Comparison of ENCODE assay signal across 1 cellular context in the genomic region with DNA sequence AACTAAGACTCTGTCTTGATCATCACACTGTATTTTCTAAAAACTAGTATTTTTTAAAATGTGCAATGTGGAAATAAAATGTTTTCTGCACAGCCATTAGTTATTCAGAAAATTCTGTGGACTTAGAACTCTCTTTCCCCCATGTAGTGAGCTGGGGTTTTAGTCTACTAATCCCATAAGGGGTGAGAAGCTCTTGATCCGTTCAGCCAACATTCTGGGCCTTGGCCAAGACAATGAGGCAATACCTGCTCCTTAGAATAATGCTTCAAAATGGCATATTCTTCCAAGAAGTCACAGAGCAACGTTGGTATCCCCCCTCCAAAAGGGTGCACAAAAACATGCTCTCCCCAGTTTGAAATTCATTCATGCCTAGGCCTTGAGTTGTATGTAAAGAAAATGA.
TF ChIP-seq lines count a peak whose summit lies in the region.

No MANE protein-coding gene starts in this region.

TF ChIP-seq in HEK293, 187 proteins besides CTCF, POLR2A, EP300 and RAD21 (continued from another document):
- TF ChIP-seq, protein P1, sequence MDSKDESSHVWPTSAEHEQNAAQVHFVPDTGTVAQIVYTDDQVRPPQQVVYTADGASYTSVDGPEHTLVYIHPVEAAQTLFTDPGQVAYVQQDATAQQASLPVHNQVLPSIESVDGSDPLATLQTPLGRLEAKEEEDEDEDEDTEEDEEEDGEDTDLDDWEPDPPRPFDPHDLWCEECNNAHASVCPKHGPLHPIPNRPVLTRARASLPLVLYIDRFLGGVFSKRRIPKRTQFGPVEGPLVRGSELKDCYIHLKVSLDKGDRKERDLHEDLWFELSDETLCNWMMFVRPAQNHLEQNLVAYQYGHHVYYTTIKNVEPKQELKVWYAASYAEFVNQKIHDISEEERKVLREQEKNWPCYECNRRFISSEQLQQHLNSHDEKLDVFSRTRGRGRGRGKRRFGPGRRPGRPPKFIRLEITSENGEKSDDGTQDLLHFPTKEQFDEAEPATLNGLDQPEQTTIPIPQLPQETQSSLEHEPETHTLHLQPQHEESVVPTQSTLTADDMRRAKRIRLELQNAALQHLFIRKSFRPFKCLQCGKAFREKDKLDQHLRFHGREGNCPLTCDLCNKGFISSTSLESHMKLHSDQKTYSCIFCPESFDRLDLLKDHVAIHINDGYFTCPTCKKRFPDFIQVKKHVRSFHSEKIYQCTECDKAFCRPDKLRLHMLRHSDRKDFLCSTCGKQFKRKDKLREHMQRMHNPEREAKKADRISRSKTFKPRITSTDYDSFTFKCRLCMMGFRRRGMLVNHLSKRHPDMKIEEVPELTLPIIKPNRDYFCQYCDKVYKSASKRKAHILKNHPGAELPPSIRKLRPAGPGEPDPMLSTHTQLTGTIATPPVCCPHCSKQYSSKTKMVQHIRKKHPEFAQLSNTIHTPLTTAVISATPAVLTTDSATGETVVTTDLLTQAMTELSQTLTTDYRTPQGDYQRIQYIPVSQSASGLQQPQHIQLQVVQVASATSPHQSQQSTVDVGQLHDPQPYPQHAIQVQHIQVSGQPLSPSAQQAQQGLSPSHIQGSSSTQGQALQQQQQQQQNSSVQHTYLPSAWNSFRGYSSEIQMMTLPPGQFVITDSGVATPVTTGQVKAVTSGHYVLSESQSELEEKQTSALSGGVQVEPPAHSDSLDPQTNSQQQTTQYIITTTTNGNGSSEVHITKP (tag by site-specific recombination; IDR thresholded peaks at IDR 0.05): 0 out of 2 replicates have a peak, but pooled peaks have one; percentile 24
- TF ChIP-seq BCL11A (tag by site-specific recombination; IDR thresholded peaks at IDR 0.05; ENCODE audit: low read depth): no peak
- no peak for TF ChIP-seq HOXD13 (CRISPR knock-in tag; IDR thresholded peaks at IDR 0.05; ENCODE audit: borderline replicate concordance)
- no peak for TF ChIP-seq ZNF138 (tag by site-specific recombination; IDR thresholded peaks at IDR 0.05; ENCODE audit: borderline replicate concordance)
- no peak for TF ChIP-seq ZNF529 (tag by site-specific recombination; IDR thresholded peaks at IDR 0.05; ENCODE audit: insufficient replicate concordance)
- no peak for TF ChIP-seq ZNF266 (tag by site-specific recombination; IDR thresholded peaks at IDR 0.05; ENCODE audit: low read depth)
- no peak for TF ChIP-seq ZNF558 (tag by site-specific recombination; IDR thresholded peaks at IDR 0.05)
